ENCODE assay signal across 8 cellular contexts in the genomic region with DNA sequence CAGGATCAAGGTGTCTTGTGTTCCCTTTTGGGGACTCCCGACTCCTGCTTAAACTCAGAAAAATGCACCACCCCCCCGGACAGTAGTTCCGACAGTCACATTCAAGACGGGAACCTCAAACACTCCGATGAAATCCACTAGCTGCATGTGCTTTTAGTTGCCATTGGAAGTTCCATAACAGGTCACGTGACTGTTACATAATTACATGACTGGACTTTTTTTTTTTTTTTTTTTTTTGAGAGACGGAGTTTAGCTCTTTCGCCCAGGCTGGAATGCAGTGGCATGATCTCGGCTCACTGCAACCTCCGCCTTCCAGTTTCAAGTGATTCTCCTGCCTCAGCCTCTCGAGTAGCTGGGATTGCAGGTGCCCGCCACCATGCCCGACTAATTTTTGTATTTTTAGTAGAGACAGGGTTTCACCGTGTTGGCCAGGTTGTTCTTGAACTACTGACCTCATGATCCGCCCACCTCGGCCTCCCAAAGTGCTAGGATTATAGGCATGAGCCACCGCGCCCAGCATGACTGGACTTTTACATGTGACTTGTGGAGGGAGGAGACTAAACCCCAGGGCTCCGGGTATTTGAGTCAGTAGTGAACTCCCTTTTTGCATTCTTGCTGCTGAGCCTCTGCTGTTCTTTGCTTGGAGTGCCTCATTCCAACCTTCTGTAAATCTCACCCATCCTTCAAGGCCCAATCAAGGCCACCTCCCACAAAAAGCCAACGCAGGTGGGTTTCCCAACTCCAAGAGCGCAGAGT. TPM values are rescaled to one million over a fixed set of nuclear protein-coding genes. Genes with fewer than 3 reads are reported as not detected.
DNase-seq lines count a peak whose midpoint lies in the region; ATAC-seq and TF ChIP-seq lines count a peak whose summit lies in the region.
"Not testable (repeated sequence)": the region's sequence is repeated elsewhere in the genome, so short reads cannot be mapped to it uniquely, and the experiment has no call there.

No MANE protein-coding gene starts in this region.

- H3K36me3 Mint-ChIP-seq in activated naive CD8-positive, alpha-beta T cell treated with anti-CD3 and anti-CD28 coated beads, Interleukin-2, amount 10 ng/mL, durations not matched to agents 7 days and 5 days, result not testable (repeated sequence)

- not testable (repeated sequence) for BruUV-seq in A673 (replicated peaks; lab: Mats Ljungman, UMichigan)

- ATAC-seq in activated naive CD8-positive, alpha-beta T cell treated with anti-CD3 and anti-CD28 coated beads, Interleukin-2, amount 10 ng/mL, durations not matched to agents 7 days and 5 days (ENCODE audit: low read depth); lower lobe of right lung: not testable (repeated sequence)

- not testable (repeated sequence) for H3K9me3 ChIP-seq in A673 (ENCODE audit: low read depth, low read length, poor library complexity, severe bottlenecking); SU-DHL-6 (ENCODE audit: insufficient read depth, low read length); lower lobe of right lung

- H3K9me3 Mint-ChIP-seq in activated naive CD8-positive, alpha-beta T cell treated with anti-CD3 and anti-CD28 coated beads, Interleukin-2, amount 10 ng/mL, durations not matched to agents 7 days and 5 days, result not testable (repeated sequence)

- not testable (repeated sequence) for H3K4me1 ChIP-seq in A673 (ENCODE audit: insufficient read depth, low read length, poor library complexity, severe bottlenecking)
- peaks cover 43% of the 10 kb centered on the region for H3K4me1 ChIP-seq in lower lobe of right lung

- intact Hi-C loops in A673 (cut with micrococcal nuclease; ENCODE audit: unreplicated experiment); lower lobe of right lung (cut with DNase I): not testable (repeated sequence)

- H4K20me1 ChIP-seq in SU-DHL-6 (ENCODE audit: low read depth, low read length), result not testable (repeated sequence)

- not testable (repeated sequence) for H3K27me3 ChIP-seq in A673 (replicated peaks; ENCODE audit: insufficient read depth, low read depth, low read length, poor library complexity); SU-DHL-6 (ENCODE audit: low read length); lower lobe of right lung (ENCODE audit: low read depth)

- H3K9ac ChIP-seq in SU-DHL-6 (ENCODE audit: low read length), result peak overlapping the region; percentile 92

- H3F3A ChIP-seq in SU-DHL-6 (ENCODE audit: insufficient read depth), result not testable (repeated sequence)

- peaks cover 20% of the 10 kb centered on the region for H3K4me1 Mint-ChIP-seq in activated naive CD8-positive, alpha-beta T cell treated with anti-CD3 and anti-CD28 coated beads, Interleukin-2, amount 10 ng/mL, durations not matched to agents 7 days and 5 days

- POLR2A ChIA-PET in A673 (lab: Charles Lee; ENCODE audit: low non-redundant PET), result not testable (repeated sequence)
- POLR2A ChIA-PET in activated naive CD8-positive, alpha-beta T cell treated with anti-CD3 and anti-CD28 coated beads, Interleukin-2, amount 10 ng/mL, durations not matched to agents 7 days and 5 days (lab: Charles Lee), result interaction anchor here (0.6 to 1.5 kb wide), 5 partner anchors 11 to 90 kb away, joined by 3 to 20 read pairs (median 6); partner anchors contain the start of genes ALYREF, ANAPC11 and MAFG

- H3K27ac Mint-ChIP-seq in activated naive CD8-positive, alpha-beta T cell treated with anti-CD3 and anti-CD28 coated beads, Interleukin-2, amount 10 ng/mL, durations not matched to agents 7 days and 5 days, result peak overlapping the region; percentile 8

- H3K9me2 ChIP-seq in SU-DHL-6 (replicated peaks; ENCODE audit: insufficient read depth, low read length), result not testable (repeated sequence)

- not testable (repeated sequence) for H2AFZ ChIP-seq in SU-DHL-6 (ENCODE audit: low read depth, low read length, severe bottlenecking)

- H3K4me3 Mint-ChIP-seq in activated naive CD8-positive, alpha-beta T cell treated with anti-CD3 and anti-CD28 coated beads, Interleukin-2, amount 10 ng/mL, durations not matched to agents 7 days and 5 days, result peak overlapping the region; percentile 89

- peak; percentile 37 for DNase-seq in A673 (ENCODE audit: low spot score)
- DNase-seq in LoVo (ENCODE audit: low spot score), result peak; percentile 69
- DNase-seq in activated naive CD8-positive, alpha-beta T cell treated with anti-CD3 and anti-CD28 coated beads, Interleukin-2, amount 10 ng/mL, durations not matched to agents 7 days and 5 days; lower lobe of right lung; skeletal muscle cell (ENCODE audit: low read depth): not testable (repeated sequence)
- DNase-seq in epithelial cell of proximal tubule (ENCODE audit: low read depth), result peak; percentile 61

- CTCF ChIA-PET in A673 (lab: Charles Lee), result not testable (repeated sequence)

- H3K4me2 ChIP-seq in SU-DHL-6 (ENCODE audit: low read depth, low read length, poor library complexity, severe bottlenecking), result peak overlapping the region; percentile 93

- H3K27me3 Mint-ChIP-seq in activated naive CD8-positive, alpha-beta T cell treated with anti-CD3 and anti-CD28 coated beads, Interleukin-2, amount 10 ng/mL, durations not matched to agents 7 days and 5 days, result not testable (repeated sequence)

- peak overlapping the region; percentile 85 for H3K4me3 ChIP-seq in A673 (ENCODE audit: low read depth, low read length, poor library complexity, severe bottlenecking)
- peak overlapping the region; percentile 83; the same call in 1 of the 2 replicates for H3K4me3 ChIP-seq in GM08714 (ENCODE audit: low read length)
- peak overlapping the region; percentile 85 for H3K4me3 ChIP-seq in SU-DHL-6 (ENCODE audit: insufficient read depth, low read length, poor library complexity, severe bottlenecking)
- H3K4me3 ChIP-seq in epithelial cell of proximal tubule (ENCODE audit: low read depth, low read length), result peak overlapping the region; percentile 79
- H3K4me3 ChIP-seq in lower lobe of right lung, result peak overlapping the region; percentile 93
- peak overlapping the region; percentile 66 for H3K4me3 ChIP-seq in skeletal muscle cell (ENCODE audit: low read depth, low read length)

- peaks cover 39% of the 10 kb centered on the region for H3K36me3 ChIP-seq in A673 (ENCODE audit: insufficient read depth, low read length, poor library complexity, severe bottlenecking)
- not testable (repeated sequence) for H3K36me3 ChIP-seq in SU-DHL-6 (ENCODE audit: low read length)
- peaks cover 70% of the 10 kb centered on the region for H3K36me3 ChIP-seq in lower lobe of right lung

- H3K27ac ChIP-seq in A673 (ENCODE audit: low read depth, low read length, poor library complexity, severe bottlenecking), result peak overlapping the region; percentile 76
- H3K27ac ChIP-seq in SU-DHL-6 (ENCODE audit: low read depth, low read length), result peak overlapping the region; percentile 54; the same call in 1 of the 2 replicates
- peak overlapping the region; percentile 13 for H3K27ac ChIP-seq in lower lobe of right lung

- H3K79me2 ChIP-seq in SU-DHL-6 (ENCODE audit: insufficient read depth, low read length), result peaks cover 46% of the 10 kb centered on the region

- TF ChIP-seq CTCF in A673 (conservative IDR thresholded peaks at IDR 0.05; ENCODE audit: low read depth, low read length); SU-DHL-6 (IDR thresholded peaks at IDR 0.05; ENCODE audit: insufficient read depth, low read length, poor library complexity, severe bottlenecking); epithelial cell of proximal tubule (conservative IDR thresholded peaks at IDR 0.05; ENCODE audit: low read depth, low read length); lower lobe of right lung (IDR thresholded peaks at IDR 0.05): not testable (repeated sequence)

RNA-seq across cellular contexts. Expression of gene SIRT7, which starts 1.6 kb away (rescaled TPM):
- 34.8 and 36.6 TPM in 2 replicates for total RNA-seq in A673 (2021)
- 10 to 100 TPM; 64.8 to 65.2 TPM for total RNA-seq in activated naive CD8-positive, alpha-beta T cell treated with anti-CD3 and anti-CD28 coated beads, Interleukin-2, amount 10 ng/mL, durations not matched to agents 7 days and 5 days
- total RNA-seq in epithelial cell of proximal tubule, result 28.5 and 38.1 TPM in 2 replicates
- total RNA-seq in lower lobe of right lung, result 32.8 TPM

RNA-seq across cellular contexts. Expression of gene PCYT2, which starts 5.2 kb away (rescaled TPM):
- total RNA-seq in A673 (2021), result 55.4 and 58.3 TPM in 2 replicates
- total RNA-seq in activated naive CD8-positive, alpha-beta T cell treated with anti-CD3 and anti-CD28 coated beads, Interleukin-2, amount 10 ng/mL, durations not matched to agents 7 days and 5 days, result 10 to 100 TPM; 39.3 to 44.5 TPM
- 24.3 and 95.4 TPM in 2 replicates for total RNA-seq in epithelial cell of proximal tubule
- 39.7 TPM for total RNA-seq in lower lobe of right lung

RNA-seq across cellular contexts. Expression of gene MAFG, which starts 11.1 kb away (rescaled TPM):
- 46.7 and 49.7 TPM in 2 replicates for total RNA-seq in A673 (2021)
- 10 to 100 TPM; 18.3 to 20.4 TPM for total RNA-seq in activated naive CD8-positive, alpha-beta T cell treated with anti-CD3 and anti-CD28 coated beads, Interleukin-2, amount 10 ng/mL, durations not matched to agents 7 days and 5 days
- total RNA-seq in epithelial cell of proximal tubule, result 16.1 and 18.5 TPM in 2 replicates
- total RNA-seq in lower lobe of right lung, result 30.7 TPM

RNA-seq across cellular contexts. Expression of gene NPB, which starts 14.4 kb away (rescaled TPM):
- 0.75 and 0.87 TPM in 2 replicates for total RNA-seq in A673 (2021)
- total RNA-seq in activated naive CD8-positive, alpha-beta T cell treated with anti-CD3 and anti-CD28 coated beads, Interleukin-2, amount 10 ng/mL, durations not matched to agents 7 days and 5 days, result 1 to 10 TPM in 1 of 2 experiments, under 1 TPM in 1; 0.47 to 1.0 TPM
- total RNA-seq in epithelial cell of proximal tubule, result 0.58 and 2.6 TPM in 2 replicates
- 0.71 TPM for total RNA-seq in lower lobe of right lung

RNA-seq across cellular contexts. Expression of gene PYCR1, which starts 20.7 kb away (rescaled TPM):
- total RNA-seq in A673 (2021), result 75.5 and 108 TPM in 2 replicates
- total RNA-seq in activated naive CD8-positive, alpha-beta T cell treated with anti-CD3 and anti-CD28 coated beads, Interleukin-2, amount 10 ng/mL, durations not matched to agents 7 days and 5 days, result 10 to 100 TPM; 12.1 to 17.8 TPM
- total RNA-seq in epithelial cell of proximal tubule, result 54.3 and 109 TPM in 2 replicates
- total RNA-seq in lower lobe of right lung, result 23.0 TPM

Comparison
In these comparisons a context has a peak if more than half of its experiments do, and no peak if none do; other contexts are left out.
1. H3K27ac ChIP-seq: peak in every context shown above with its lines; median percentile 76 in A673; 54 in SU-DHL-6; 13 in lower lobe of right lung.